8 cellular contexts compared by ENCODE assay signal in genomic region chr6:93416575-93417420, GRCh38. TPM values are rescaled to one million over a fixed set of nuclear protein-coding genes. Genes with fewer than 3 reads are reported as not detected.
DNase-seq lines count a peak whose midpoint lies in the region; ATAC-seq lines count a peak whose summit lies in the region.

No MANE protein-coding gene starts in this region.

- peaks cover 0 to 7% of the 10 kb centered on the region in 2 donors for H3K27me3 ChIP-seq in esophagus (ENCODE audit: control insufficient read depth in 1 of 2, insufficient read depth in 2 of 2, low read length in 2 of 2)
- peaks cover 0 to 5% of the 10 kb centered on the region in 2 donors for H3K27me3 ChIP-seq in naive thymus-derived CD4-positive, alpha-beta T cell (ENCODE audit: control insufficient read depth in 2 of 2, insufficient read depth in 2 of 2, low read length in 2 of 2)

- DNase-seq in activated T-cell treated with anti-CD3 and anti-CD28 coated beads, Interleukin-2, amount 50 U/mL, for 48 hours: peak; percentile 23 to 24
- DNase-seq in activated T-cell treated with anti-CD3 and anti-CD28 coated beads for 4 hours: no peak
- DNase-seq in NCI-H82 treated with DMSO at 0.1 percent for 48 hours (lab: John Stamatoyannopoulos, UW; ENCODE audit: unreplicated experiment): peak; percentile 26
- peak in 1 of 9 donors; percentile 23 for DNase-seq in naive thymus-derived CD4-positive, alpha-beta T cell
- DNase-seq in effector CD8-positive, alpha-beta T cell (lab: John Stamatoyannopoulos, UW): no peak
- no peak for DNase-seq in central memory CD4-positive, alpha-beta T cell

- peak overlapping the region in 1 of 9 donors; percentile 67 for H3K27ac Mint-ChIP-seq in naive thymus-derived CD4-positive, alpha-beta T cell

- peak overlapping the region in 1 of 2 donors; percentile 22 for H3K27ac ChIP-seq in esophagus (ENCODE audit: low read depth in 2 of 2, low read length in 1 of 2)
- H3K27ac ChIP-seq in naive thymus-derived CD4-positive, alpha-beta T cell (ENCODE audit: low read depth, low read length): no peak overlapping the region

- H3K27me3 Mint-ChIP-seq in naive thymus-derived CD4-positive, alpha-beta T cell: peaks cover 36 to 64% (median 57%) of the 10 kb centered on the region in 5 donors

- ATAC-seq in naive thymus-derived CD4-positive, alpha-beta T cell: no peak
- no peak for ATAC-seq in GM21381 (IDR thresholded peaks at IDR 0.05; ENCODE audit: unreplicated experiment)

- no peaks in the 10 kb centered on the region for H3K36me3 ChIP-seq in esophagus (ENCODE audit: control insufficient read depth in 2 of 2, insufficient read depth in 2 of 2, low read length in 1 of 2)
- no peaks in the 10 kb centered on the region for H3K36me3 ChIP-seq in naive thymus-derived CD4-positive, alpha-beta T cell (ENCODE audit: control insufficient read depth in 2 of 3, insufficient read depth in 3 of 3, low read length in 3 of 3)

- 3 to 4% methylated on average over 74 to 76 of the region's 76 CpGs for WGBS in esophagus, 2 donors

- peaks cover 0 to 3% of the 10 kb centered on the region in 2 donors for H3K9me3 ChIP-seq in esophagus (ENCODE audit: control insufficient read depth in 2 of 2, insufficient read depth in 1 of 2, low read depth in 1 of 2, low read length in 1 of 2)
- H3K9me3 ChIP-seq in naive thymus-derived CD4-positive, alpha-beta T cell (ENCODE audit: control insufficient read depth in 2 of 3, low read length in 3 of 3): no peaks in the 10 kb centered on the region

- H3K4me1 ChIP-seq in esophagus (ENCODE audit: control insufficient read depth in 2 of 2, insufficient read depth in 2 of 2, low read length in 1 of 2): peaks cover 6 to 14% of the 10 kb centered on the region in 2 donors
- no peaks in the 10 kb centered on the region for H3K4me1 ChIP-seq in naive thymus-derived CD4-positive, alpha-beta T cell (ENCODE audit: control insufficient read depth in 2 of 2, insufficient read depth in 2 of 2, low read length in 2 of 2)

- H3K9me3 Mint-ChIP-seq in naive thymus-derived CD4-positive, alpha-beta T cell: peaks cover 0 to 9% (median 0%) of the 10 kb centered on the region in 11 donors

- peak overlapping the region; percentile 25 to 42 for H3K4me3 ChIP-seq in esophagus (ENCODE audit: low read depth in 1 of 2, low read length in 2 of 2)
- no peak overlapping the region for H3K4me3 ChIP-seq in naive thymus-derived CD4-positive, alpha-beta T cell (ENCODE audit: low read length)

- CTCF ChIA-PET in naive thymus-derived CD4-positive, alpha-beta T cell (lab: Charles Lee): no interaction called here

- peaks cover 0 to 33% (median 30%) of the 10 kb centered on the region in 7 donors for H3K4me1 Mint-ChIP-seq in naive thymus-derived CD4-positive, alpha-beta T cell

- peak overlapping the region; percentile 34 to 85 (median 61) for H3K4me3 Mint-ChIP-seq in naive thymus-derived CD4-positive, alpha-beta T cell

- intact Hi-C loops in naive thymus-derived CD4-positive, alpha-beta T cell (cut with micrococcal nuclease): no loop called here

- POLR2A ChIA-PET in naive thymus-derived CD4-positive, alpha-beta T cell (lab: Charles Lee): no interaction called here

- H3K36me3 Mint-ChIP-seq in naive thymus-derived CD4-positive, alpha-beta T cell: no peaks in the 10 kb centered on the region

RNA-seq across cellular contexts. Expression of gene EPHA7, which starts 2.6 kb away (rescaled TPM):
- under 1 TPM; 0.49 to 0.84 TPM for polyA plus RNA-seq in esophagus
- total RNA-seq in naive thymus-derived CD4-positive, alpha-beta T cell: not detected
- polyA plus RNA-seq in naive thymus-derived CD4-positive, alpha-beta T cell: not detected

Comparison
In these comparisons a context has a peak if more than half of its experiments do, and no peak if none do; other contexts are left out.
1. DNase-seq: peak in activated T-cell treated with anti-CD3 and anti-CD28 coated beads, Interleukin-2, amount 50 U/mL, for 48 hours (2 of 2) and NCI-H82 treated with DMSO at 0.1 percent for 48 hours (single experiment); none in activated T-cell treated with anti-CD3 and anti-CD28 coated beads for 4 hours (single experiment), effector CD8-positive, alpha-beta T cell (single experiment) and central memory CD4-positive, alpha-beta T cell (single experiment).